In genomic region chr2:202039278-202040100, GRCh38 we compare ENCODE assay signal across 14 cellular contexts. TPM values are rescaled to one million over a fixed set of nuclear protein-coding genes. Genes with fewer than 3 reads are reported as not detected.
DNase-seq lines count a peak whose midpoint lies in the region; ATAC-seq, FAIRE-seq and TF ChIP-seq lines count a peak whose summit lies in the region.
"Had no signal": no experiment of that assay in that cellular context is flagged by ENCODE, and none has a peak within 500 bp of the region (broad histone marks: within the 10 kb centered on the region; RNA-seq: fewer than 3 reads in every experiment).

No MANE protein-coding gene starts in this region.

- no peaks in the 10 kb centered on the region for H3K9me3 ChIP-seq in neural progenitor cell (ENCODE audit: low read depth)
- H3K9me3 ChIP-seq: HAP-1 had no signal

- DNase-seq in BJ (ENCODE audit: low read depth) (no peak), bronchial epithelial cell (ENCODE audit: low read depth) (no peak), neural progenitor cell (ENCODE audit: low spot score) (peak; percentile 54), ecto neural progenitor cell (ENCODE audit: low spot score) (no peak), NCI-H1436 treated with DMSO at 0.1 percent for 48 hours (lab: John Stamatoyannopoulos, UW) (no peak), putamen (ENCODE audit: low spot score) (no peak)
- DNase-seq in activated naive CD4-positive, alpha-beta T cell treated with anti-CD3 and anti-CD28 coated beads, Interleukin-2, amount 50 U/mL, for 72 hours (ENCODE audit: low spot score in 2 of 2) = no peak
- DNase-seq: activated CD8-positive, alpha-beta T cell treated with anti-CD3 and anti-CD28 coated beads, Interleukin-2, amount 10 ng/mL, durations not matched to agents 7 days and 5 days; COR-L47; NCI-H1694 treated with DMSO at 0.1 percent for 48 hours had no signal

- peak; percentile 35 for ATAC-seq in HG02798 (IDR thresholded peaks at IDR 0.05; ENCODE audit: poor library complexity, unreplicated experiment)
- no peak for ATAC-seq in activated naive CD4-positive, alpha-beta T cell treated with anti-CD3 and anti-CD28 coated beads, Interleukin-2, amount 50 U/mL, for 72 hours
- ATAC-seq: activated CD8-positive, alpha-beta T cell treated with anti-CD3 and anti-CD28 coated beads, Interleukin-2, amount 10 ng/mL, durations not matched to agents 7 days and 5 days had no signal

- H3K4me3 ChIP-seq in BJ (ENCODE audit: low read depth, low read length) = peak overlapping the region; percentile 91
- H3K4me3 ChIP-seq in bronchial epithelial cell (ENCODE audit: low read depth, low read length) = no peak overlapping the region
- H3K4me3 ChIP-seq in neural progenitor cell = peak overlapping the region; percentile 93
- H3K4me3 ChIP-seq: HAP-1, SK-N-MC had no signal

- CTCF ChIA-PET in BJ (lab: Yijun Ruan, JAX) = interaction anchor here (1.2 to 1.5 kb wide), 3 partner anchors 20 to 179 kb away, joined by 3 to 6 read pairs (median 3); no protein-coding TSS in a partner anchor

- no peaks in the 10 kb centered on the region for H3K27me3 Mint-ChIP-seq in neural progenitor cell (ENCODE audit: insufficient read depth, low read depth)

- no peaks in the 10 kb centered on the region for H3K9me3 Mint-ChIP-seq in neural progenitor cell
- H3K9me3 Mint-ChIP-seq in activated naive CD4-positive, alpha-beta T cell treated with anti-CD3 and anti-CD28 coated beads, Interleukin-2, amount 50 U/mL, for 72 hours = no peaks in the 10 kb centered on the region
- H3K9me3 Mint-ChIP-seq: memory B cell had no signal

- POLR2A ChIA-PET in BJ (lab: Charles Lee) = no interaction called here

- H3K36me3 ChIP-seq in BJ (ENCODE audit: control insufficient read depth, insufficient read depth, low read length) (peaks cover 20% of the 10 kb centered on the region), bronchial epithelial cell (ENCODE audit: control insufficient read depth, insufficient read depth, low read length) (no peaks in the 10 kb centered on the region), neural progenitor cell (no peaks in the 10 kb centered on the region)

- peaks cover 67% of the 10 kb centered on the region for H4K20me1 ChIP-seq in neural progenitor cell (ENCODE audit: low read depth)

- peaks cover 7% of the 10 kb centered on the region for H3K36me3 Mint-ChIP-seq in neural progenitor cell
- no peaks in the 10 kb centered on the region for H3K36me3 Mint-ChIP-seq in activated naive CD4-positive, alpha-beta T cell treated with anti-CD3 and anti-CD28 coated beads, Interleukin-2, amount 50 U/mL, for 72 hours
- H3K36me3 Mint-ChIP-seq: memory B cell had no signal

- peaks cover 33% of the 10 kb centered on the region for H3K4me1 ChIP-seq in neural progenitor cell

- peaks cover 37% of the 10 kb centered on the region for H3K4me1 Mint-ChIP-seq in neural progenitor cell

- H3K27ac ChIP-seq in neural progenitor cell = peak overlapping the region; percentile 26
- H3K27ac ChIP-seq: SK-N-MC had no signal

- TF ChIP-seq CTCF in BJ (IDR thresholded peaks at IDR 0.05; ENCODE audit: insufficient read depth, low read depth, low read length) (no peak), bronchial epithelial cell (IDR thresholded peaks at IDR 0.05; ENCODE audit: insufficient read depth, low read length, severe bottlenecking) (no peak), neural progenitor cell (IDR thresholded peaks at IDR 0.05) (no peak)

- H3K9ac ChIP-seq in neural progenitor cell = no peak overlapping the region

- no peak overlapping the region for H2AFZ ChIP-seq in neural progenitor cell (replicated peaks)

- peaks cover 57% of the 10 kb centered on the region for H3F3A ChIP-seq in neural progenitor cell (ENCODE audit: low read depth)

- H3K27ac Mint-ChIP-seq in neural progenitor cell = peak overlapping the region; percentile 70
- no peak overlapping the region for H3K27ac Mint-ChIP-seq in activated naive CD4-positive, alpha-beta T cell treated with anti-CD3 and anti-CD28 coated beads, Interleukin-2, amount 50 U/mL, for 72 hours
- H3K27ac Mint-ChIP-seq: activated CD8-positive, alpha-beta T cell treated with anti-CD3 and anti-CD28 coated beads, Interleukin-2, amount 10 ng/mL, durations not matched to agents 7 days and 5 days; memory B cell had no signal

- H3K4me3 Mint-ChIP-seq in neural progenitor cell = peak overlapping the region; percentile 79
- H3K4me3 Mint-ChIP-seq: activated CD8-positive, alpha-beta T cell treated with anti-CD3 and anti-CD28 coated beads, Interleukin-2, amount 10 ng/mL, durations not matched to agents 7 days and 5 days; memory B cell had no signal

- peak; percentile 77 for FAIRE-seq in bronchial epithelial cell (lab: Jason Lieb, UNC)

- H3K27me3 ChIP-seq in BJ (ENCODE audit: control insufficient read depth, insufficient read depth, low read length) = no peaks in the 10 kb centered on the region
- H3K27me3 ChIP-seq in bronchial epithelial cell (ENCODE audit: control insufficient read depth, insufficient read depth, low read length) = peaks cover 11% of the 10 kb centered on the region
- H3K27me3 ChIP-seq in neural progenitor cell = no peaks in the 10 kb centered on the region

- peaks cover 62% of the 10 kb centered on the region for H3K79me2 ChIP-seq in neural progenitor cell (ENCODE audit: low read depth)

- peak overlapping the region; percentile 83 for H3K4me2 ChIP-seq in neural progenitor cell

RNA-seq across cellular contexts. Expression of gene FZD7, which starts 5.8 kb away (rescaled TPM):
- 42.6 and 46.4 TPM in 2 replicates for polyA plus RNA-seq in BJ (2011; rRNA removed)
- 85.6 and 95.1 TPM in 2 replicates for polyA minus RNA-seq in BJ (2011; rRNA and poly(A)+ RNA removed)
- total RNA-seq in bronchial epithelial cell (1.8 and 2.3 TPM in 2 replicates), neural progenitor cell (ENCODE audit: low replicate concordance) (79.4 and 106 TPM in 2 replicates)
- 1 to 10 TPM in 1 of 2 donors, under 1 TPM in 1; 0.30 to 1.0 TPM for total RNA-seq in activated naive CD4-positive, alpha-beta T cell treated with anti-CD3 and anti-CD28 coated beads, Interleukin-2, amount 50 U/mL, for 72 hours

RNA-seq across cellular contexts. Expression of gene KIAA2012, which starts 33.6 kb away (rescaled TPM):
- 0.13 and 0.18 TPM in 2 replicates for polyA plus RNA-seq in BJ (2011; rRNA removed)
- polyA minus RNA-seq in BJ (2011; rRNA and poly(A)+ RNA removed) = 0.10 TPM in 1 of 2 replicates, not detected in the other
- total RNA-seq in bronchial epithelial cell (not detected in 2 replicates), neural progenitor cell (ENCODE audit: low replicate concordance) (not detected in 2 replicates)
- total RNA-seq in activated naive CD4-positive, alpha-beta T cell treated with anti-CD3 and anti-CD28 coated beads, Interleukin-2, amount 50 U/mL, for 72 hours = not detected
- total RNA-seq: activated CD8-positive, alpha-beta T cell treated with anti-CD3 and anti-CD28 coated beads, Interleukin-2, amount 10 ng/mL, durations not matched to agents 7 days and 5 days had no signal

Comparison
In these comparisons a context has a peak if more than half of its experiments do, and no peak if none do; other contexts are left out.
1. RNA of gene FZD7, which starts 5.8 kb away (total RNA-seq): 79.4 to 106 TPM in neural progenitor cell; 1.8 to 2.3 TPM in bronchial epithelial cell and 0.30 to 1.0 TPM in activated naive CD4-positive, alpha-beta T cell treated with anti-CD3 and anti-CD28 coated beads, Interleukin-2, amount 50 U/mL, for 72 hours; every median in the first group is over 10 times any median in the second.